Comparison of ENCODE assay signal across 8 cellular contexts in the genomic region with DNA sequence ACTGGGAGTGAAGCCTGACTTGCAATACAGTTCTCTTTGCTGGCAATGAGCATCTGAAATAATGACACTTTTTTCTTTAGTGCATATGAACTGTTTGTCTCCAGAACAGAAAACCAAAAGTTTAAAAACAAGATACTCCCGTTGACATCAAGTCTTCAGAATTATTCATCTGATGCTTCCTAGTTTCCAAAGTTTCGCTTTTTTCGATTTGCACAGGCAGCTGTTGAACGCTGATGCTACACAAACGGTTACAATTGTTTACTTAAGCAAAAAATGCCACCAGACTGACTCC. TPM values are rescaled to one million over a fixed set of nuclear protein-coding genes. Genes with fewer than 3 reads are reported as not detected.
DNase-seq lines count a peak whose midpoint lies in the region; FAIRE-seq and TF ChIP-seq lines count a peak whose summit lies in the region.

No MANE protein-coding gene starts in this region.

- peak; percentile 55 for DNase-seq in NCI-H510A treated with DMSO at 0.1 percent for 48 hours (lab: John Stamatoyannopoulos, UW)
- no peak for DNase-seq in NCI-H510A (lab: John Stamatoyannopoulos, UW)
- no peak for DNase-seq in adipocyte (ENCODE audit: low read depth)
- no peak for DNase-seq in keratinocyte (ENCODE audit: low read depth, low spot score)
- DNase-seq in medulla oblongata (ENCODE audit: extremely low spot score), result no peak
- DNase-seq in COR-L47 (lab: John Stamatoyannopoulos, UW), result no peak
- DNase-seq in NCI-H526 (lab: John Stamatoyannopoulos, UW), result no peak

- H4K20me1 ChIP-seq in keratinocyte (ENCODE audit: control insufficient read depth, extremely low read depth, insufficient read depth, low read length), result no peaks in the 10 kb centered on the region

- peak overlapping the region; percentile 93 for H3K4me2 ChIP-seq in keratinocyte (ENCODE audit: control insufficient read depth, extremely low read depth, insufficient read depth, low read depth, low read length)

- peaks cover 16% of the 10 kb centered on the region for H3K36me3 ChIP-seq in adipocyte (ENCODE audit: control insufficient read depth, insufficient read depth, low read length, severe bottlenecking)
- H3K36me3 ChIP-seq in keratinocyte (ENCODE audit: control insufficient read depth in 2 of 2, extremely low read depth in 1 of 2, insufficient read depth in 2 of 2, low read length in 2 of 2), result peaks cover 2 to 13% of the 10 kb centered on the region in 2 experiments
- H3K36me3 ChIP-seq in stomach smooth muscle (ENCODE audit: control insufficient read depth in 2 of 2, insufficient read depth in 2 of 2, low read length in 2 of 2), result peaks cover 0 to 6% of the 10 kb centered on the region in 2 donors

- H3K4me1 ChIP-seq in adipocyte (ENCODE audit: control insufficient read depth, insufficient read depth, low read length), result peaks cover 33% of the 10 kb centered on the region
- peaks cover 24% of the 10 kb centered on the region for H3K4me1 ChIP-seq in keratinocyte (ENCODE audit: control insufficient read depth, extremely low read depth, insufficient read depth, low read length)
- H3K4me1 ChIP-seq in stomach smooth muscle (ENCODE audit: control insufficient read depth, insufficient read depth, low read length), result peaks cover 10% of the 10 kb centered on the region

- H2AFZ ChIP-seq in keratinocyte (ENCODE audit: control insufficient read depth, low read length), result peak overlapping the region; percentile 77

- dilution Hi-C loops in keratinocyte (cut with MboI; ENCODE audit: extremely low pct_ligation_motif_present, low sequenced_read_pairs), result no loop called here

- no peaks in the 10 kb centered on the region for H3K9me3 ChIP-seq in adipocyte (ENCODE audit: control insufficient read depth, low read length)
- H3K9me3 ChIP-seq in keratinocyte (ENCODE audit: control insufficient read depth, low read depth, low read length), result no peaks in the 10 kb centered on the region
- no peaks in the 10 kb centered on the region for H3K9me3 ChIP-seq in stomach smooth muscle (ENCODE audit: control insufficient read depth in 2 of 2, low read length in 2 of 2)

- H3K4me3 ChIP-seq in adipocyte (ENCODE audit: low read length) (peak overlapping the region; percentile 100), keratinocyte (ENCODE audit: control insufficient read depth in 2 of 3, extremely low read depth in 1 of 3, insufficient read depth in 2 of 3, low read depth in 1 of 3, low read length in 3 of 3) (peak overlapping the region; percentile 93 to 97 (median 97)), stomach smooth muscle (ENCODE audit: low read length in 2 of 2) (peak overlapping the region; percentile 93 to 94)

- H3K9ac ChIP-seq in adipocyte (ENCODE audit: low read length), result peak overlapping the region; percentile 98
- H3K9ac ChIP-seq in keratinocyte (ENCODE audit: control insufficient read depth, extremely low read depth, insufficient read depth, low read length), result peak overlapping the region; percentile 97
- H3K9ac ChIP-seq in stomach smooth muscle (ENCODE audit: low read length in 2 of 2), result peak overlapping the region; percentile 96 to 98

- H3K27me3 ChIP-seq in adipocyte (replicated peaks; ENCODE audit: control insufficient read depth, insufficient read depth, low read length) (no peaks in the 10 kb centered on the region), keratinocyte (ENCODE audit: control insufficient read depth, extremely low read depth, insufficient read depth, low read length) (no peaks in the 10 kb centered on the region), stomach smooth muscle (ENCODE audit: control insufficient read depth in 1 of 2, insufficient read depth in 2 of 2, low read length in 2 of 2) (no peaks in the 10 kb centered on the region)

- no peak for FAIRE-seq in keratinocyte (lab: Jason Lieb, UNC)

- H3K9me1 ChIP-seq in keratinocyte (ENCODE audit: control insufficient read depth, extremely low read depth, insufficient read depth, low read length), result no peaks in the 10 kb centered on the region

- H3K79me2 ChIP-seq in keratinocyte (ENCODE audit: control insufficient read depth, insufficient read depth, low read length), result peaks cover 41% of the 10 kb centered on the region

- no peak for TF ChIP-seq CTCF in keratinocyte (optimal IDR thresholded peaks at IDR 0.05 in 1 of 3, IDR thresholded peaks at IDR 0.05 in 1 of 3, conservative IDR thresholded peaks at IDR 0.05 in 1 of 3; ENCODE audit: extremely low read depth in 1 of 3, insufficient read depth in 2 of 3, low read length in 3 of 3)

- H3K27ac ChIP-seq in keratinocyte (ENCODE audit: control insufficient read depth, insufficient read depth, low read length) (peak overlapping the region; percentile 94), stomach smooth muscle (ENCODE audit: low read length) (peak overlapping the region; percentile 94)

RNA-seq across cellular contexts. Expression of a gene that starts 0.6 kb away (rescaled TPM):
- 31.0 to 53.8 TPM (median 53.3 TPM) in 3 replicates for polyA plus RNA-seq in keratinocyte
- polyA plus RNA-seq in keratinocyte (2011; ENCODE audit: low read depth), result 59.2 TPM
- 21.1 and 53.3 TPM in 2 replicates for polyA plus RNA-seq in keratinocyte (2011; cell fraction: cytosol; rRNA removed)
- polyA plus RNA-seq in keratinocyte (2011; cell fraction: nucleus; rRNA removed), result 61.2 and 65.7 TPM in 2 replicates
- polyA plus RNA-seq in keratinocyte (2012; ENCODE audit: low replicate concordance), result 28.1 and 30.6 TPM in 2 replicates
- polyA minus RNA-seq in keratinocyte, result 17.5 to 60.7 TPM (median 48.5 TPM) in 3 replicates
- polyA minus RNA-seq in keratinocyte (2011; cell fraction: cytosol; rRNA and poly(A)+ RNA removed), result 27.0 TPM
- polyA minus RNA-seq in keratinocyte (2011; cell fraction: nucleus; rRNA and poly(A)+ RNA removed), result 41.0 and 70.8 TPM in 2 replicates

RNA-seq across cellular contexts. Expression of a gene that starts 29.1 kb away (rescaled TPM):
- polyA plus RNA-seq in keratinocyte, result 1.1 to 2.1 TPM (median 1.4 TPM) in 3 replicates
- 3.8 TPM for polyA plus RNA-seq in keratinocyte (2011; ENCODE audit: low read depth)
- 0.73 and 1.7 TPM in 2 replicates for polyA plus RNA-seq in keratinocyte (2011; cell fraction: cytosol; rRNA removed)
- polyA plus RNA-seq in keratinocyte (2011; cell fraction: nucleus; rRNA removed), result 1.4 and 1.6 TPM in 2 replicates
- polyA plus RNA-seq in keratinocyte (2012; ENCODE audit: low replicate concordance), result 1.3 and 1.8 TPM in 2 replicates
- polyA minus RNA-seq in keratinocyte, result 0.92 to 2.1 TPM in 2 of 3 replicates, not detected in the other
- 2.3 TPM for polyA minus RNA-seq in keratinocyte (2011; cell fraction: cytosol; rRNA and poly(A)+ RNA removed)
- polyA minus RNA-seq in keratinocyte (2011; cell fraction: nucleus; rRNA and poly(A)+ RNA removed), result 1.9 and 2.6 TPM in 2 replicates
